Comparison of ENCODE assay signal across 28 cellular contexts in the genomic region with DNA sequence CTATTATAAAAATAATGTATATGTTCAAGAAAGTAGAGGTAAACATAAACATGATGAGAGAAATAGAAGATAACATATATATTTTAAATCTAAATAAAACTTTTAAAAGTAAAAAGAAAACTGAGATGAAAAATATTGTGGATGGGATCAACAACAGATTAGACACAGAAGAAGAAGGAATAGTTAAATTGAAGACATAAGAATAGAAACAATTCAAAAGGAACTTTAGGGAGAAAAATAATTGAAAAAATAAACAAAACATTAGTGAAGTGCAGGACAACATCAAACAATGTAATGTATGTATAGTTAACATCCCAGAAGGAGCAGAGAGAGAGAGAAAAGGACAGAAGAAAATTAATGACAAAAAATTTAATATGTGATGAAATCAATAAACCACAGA.
"Had no signal": no experiment of that assay in that cellular context is flagged by ENCODE, and none has a peak within 500 bp of the region (broad histone marks: within the 10 kb centered on the region; RNA-seq: fewer than 3 reads in every experiment).

No MANE protein-coding gene starts in this region.

- ATAC-seq: psoas muscle; right cardiac atrium; right lobe of liver; stimulated activated effector memory CD8-positive, alpha-beta T cell treated with anti-CD3 and anti-CD28 coated beads, Interleukin-12 subunit alpha, Interleukin-12 subunit beta, amount 100 ng/mL, for 72 hours; stimulated activated naive B cell treated with anti-CD40 and anti-IgM and Interleukin-4, amounts not matched to agents 10 μg/mL and 1 μg/mL and 100 μg/mL, for 72 hours had no signal

- H3K36me3 ChIP-seq: ovary, right lobe of liver, sigmoid colon, stomach, thoracic aorta, thyroid gland, tibial nerve, upper lobe of left lung, vagina had no signal

- H3K9me3 ChIP-seq: ovary, right lobe of liver, thoracic aorta, thyroid gland, vagina had no signal

- H3K4me3 Mint-ChIP-seq: nephron; neural progenitor cell; stimulated activated effector memory CD8-positive, alpha-beta T cell treated with anti-CD3 and anti-CD28 coated beads, Interleukin-12 subunit alpha, Interleukin-12 subunit beta, amount 100 ng/mL, for 72 hours; stimulated activated naive B cell treated with anti-CD40 and anti-IgM and Interleukin-4, amounts not matched to agents 10 μg/mL and 1 μg/mL and 100 μg/mL, for 72 hours; stimulated activated naive CD8-positive, alpha-beta T cell treated with anti-CD3 and anti-CD28 coated beads, Interleukin-15, Interleukin-2, amounts not matched to agents 100 ng/mL and 50 ng/mL, for 24 hours had no signal

- H3K36me3 Mint-ChIP-seq: stimulated activated effector memory CD8-positive, alpha-beta T cell treated with anti-CD3 and anti-CD28 coated beads, Interleukin-12 subunit alpha, Interleukin-12 subunit beta, amount 100 ng/mL, for 72 hours had no signal

- H3K27ac Mint-ChIP-seq: nephron; neural progenitor cell; progenitor cell of endocrine pancreas; stimulated activated effector memory CD8-positive, alpha-beta T cell treated with anti-CD3 and anti-CD28 coated beads, Interleukin-12 subunit alpha, Interleukin-12 subunit beta, amount 100 ng/mL, for 72 hours; stimulated activated naive B cell treated with anti-CD40 and anti-IgM and Interleukin-4, amounts not matched to agents 10 μg/mL and 1 μg/mL and 100 μg/mL, for 72 hours; stimulated activated naive CD8-positive, alpha-beta T cell treated with anti-CD3 and anti-CD28 coated beads, Interleukin-15, Interleukin-2, amounts not matched to agents 100 ng/mL and 50 ng/mL, for 24 hours had no signal

- H3K79me2 ChIP-seq: parathyroid adenoma had no signal

- H3K27ac ChIP-seq: neural progenitor cell, ovary, parathyroid adenoma, psoas muscle, right lobe of liver, sigmoid colon, stomach, thoracic aorta, thyroid gland, tibial nerve, upper lobe of left lung, vagina had no signal

- DNase-seq: occipital lobe; ovary; posterior cingulate gyrus; psoas muscle; right cardiac atrium; sigmoid colon; small intestine; stimulated activated CD4-positive, alpha-beta T cell treated with anti-CD3 and anti-CD28 coated beads, Interleukin-15, amount 100 ng/mL, for 24 hours; stimulated activated CD4-positive, alpha-beta T cell treated with anti-CD3 and anti-CD28 coated beads, Interleukin-2, amount 100 ng/mL, for 24 hours; stimulated activated CD4-positive, alpha-beta T cell treated with anti-CD3 and anti-CD28 coated beads, Interleukin-2, amount 100 ng/mL, for 48 hours; stimulated activated CD4-positive, alpha-beta T cell treated with anti-CD3 and anti-CD28 coated beads, Interleukin-4, amount 100 ng/mL, for 24 hours; stimulated activated naive B cell treated with anti-CD40 and anti-IgM and Interleukin-4, amounts not matched to agents 10 μg/mL and 1 μg/mL and 100 μg/mL, for 72 hours; stimulated activated naive CD4-positive, alpha-beta T cell treated with Interleukin-2 at 50 U/mL for 16 hours; stomach; thyroid gland; trophoblast cell; upper lobe of left lung had no signal

- H3K4me2 ChIP-seq: neural progenitor cell had no signal

- FAIRE-seq: small intestine, urothelium cell line had no signal

- H3K27me3 ChIP-seq: ovary, right lobe of liver, sigmoid colon, stomach, thyroid gland, tibial nerve, upper lobe of left lung, vagina had no signal

- H3K4me1 ChIP-seq: right lobe of liver had no signal

- H3K9ac ChIP-seq: neural progenitor cell, parathyroid adenoma had no signal

- H2AFZ ChIP-seq: neural progenitor cell, parathyroid adenoma had no signal

- H3K4me3 ChIP-seq: neural progenitor cell, ovary, psoas muscle, right lobe of liver, sigmoid colon, stomach, thoracic aorta, thyroid gland, tibial nerve, upper lobe of left lung, vagina had no signal
